Comparison of ENCODE assay signal across 1 cellular context in genomic region chr2:60529111-60529510, GRCh38.
TF ChIP-seq lines count a peak whose summit lies in the region.

No MANE protein-coding gene starts in this region.

TF ChIP-seq in GM12878, 131 proteins besides CTCF, POLR2A, EP300 and RAD21:
- 0 out of 2 replicates have a peak, but pooled peaks have one; percentile 31 for TF ChIP-seq JUNB (IDR thresholded peaks at IDR 0.05)
- TF ChIP-seq RAD51 (IDR thresholded peaks at IDR 0.05): no peak
TF ChIP-seq in GM12878: peak in this region for 1.
